ENCODE assay signal across 8 cellular contexts in genomic region chr13:48977973-48978372, GRCh38. TPM values are rescaled to one million over a fixed set of nuclear protein-coding genes. Genes with fewer than 3 reads are reported as not detected.
A peak's percentile ranks its signal among the peaks of the same experiment; 100 is the strongest.
DNase-seq lines count a peak whose midpoint lies in the region; ATAC-seq, FAIRE-seq and TF ChIP-seq lines count a peak whose summit lies in the region.

No MANE protein-coding gene starts in this region.

- peaks cover 20% of the 10 kb centered on the region for H3K9me3 Mint-ChIP-seq in activated CD4-positive, alpha-beta T cell treated with anti-CD3 and anti-CD28 coated beads for 36 hours (ENCODE audit: low read depth)

- H3K27ac Mint-ChIP-seq in activated CD4-positive, alpha-beta T cell treated with anti-CD3 and anti-CD28 coated beads for 36 hours, result no peak overlapping the region

- TF ChIP-seq CTCF in fibroblast of mammary gland (conservative IDR thresholded peaks at IDR 0.05; ENCODE audit: control insufficient read depth, insufficient read depth, low read depth, low read length) (no peak), spleen (IDR thresholded peaks at IDR 0.05 in 8 of 11, conservative IDR thresholded peaks at IDR 0.05 in 3 of 11) (no peak), uterus (IDR thresholded peaks at IDR 0.05) (no peak)

- ATAC-seq in activated CD4-positive, alpha-beta T cell treated with anti-CD3 and anti-CD28 coated beads for 36 hours, result no peak
- no peak for ATAC-seq in GM19351 (IDR thresholded peaks at IDR 0.05; ENCODE audit: unreplicated experiment)
- ATAC-seq in HG03097 (IDR thresholded peaks at IDR 0.05; ENCODE audit: low FRiP score, unreplicated experiment), result no peak

- peak; percentile 64 for FAIRE-seq in RCC 7860 (lab: Jason Lieb, UNC)

- peak overlapping the region; percentile 91 for H3K4me3 Mint-ChIP-seq in activated CD4-positive, alpha-beta T cell treated with anti-CD3 and anti-CD28 coated beads for 36 hours

- H3K4me1 ChIP-seq in spleen (peaks cover 26 to 74% (median 51%) of the 10 kb centered on the region in 6 donors), uterus (no peaks in the 10 kb centered on the region)

- CTCF ChIA-PET in activated CD4-positive, alpha-beta T cell treated with anti-CD3 and anti-CD28 coated beads for 36 hours (lab: Charles Lee), result no interaction called here

- peak overlapping the region in 5 of 8 donors; percentile 99 to 100 (median 100) for H3K27ac ChIP-seq in spleen
- H3K27ac ChIP-seq in uterus, result peak overlapping the region in 1 of 2 donors; percentile 99

- no peak for DNase-seq in activated CD4-positive, alpha-beta T cell treated with anti-CD3 and anti-CD28 coated beads for 36 hours
- DNase-seq in activated CD4-positive, alpha-beta T cell treated with anti-CD3 and anti-CD28 coated beads, Interleukin-2, amount 50 U/mL, for 48 hours, result no peak
- DNase-seq in RCC 7860 (ENCODE audit: low spot score), result no peak
- DNase-seq in fibroblast of mammary gland (ENCODE audit: low read depth), result peak; percentile 55
- DNase-seq in spleen, result no peak
- no peak for DNase-seq in uterus

- 60 to 71% (median 64%) methylated on average over 3 of the region's 3 CpGs for WGBS in spleen, 5 donors

- POLR2A ChIA-PET in activated CD4-positive, alpha-beta T cell treated with anti-CD3 and anti-CD28 coated beads for 36 hours (lab: Charles Lee), result interaction anchor here (0.6 kb wide), 1 partner anchor 676 kb away, joined by 3 read pairs; no protein-coding TSS in a partner anchor

- TF ChIP-seq POLR2A in spleen (IDR thresholded peaks at IDR 0.05), result no peak
- no peak for TF ChIP-seq POLR2A in uterus (IDR thresholded peaks at IDR 0.05)

- H3K27me3 ChIP-seq in spleen (replicated peaks in 1 of 7), result no peaks in the 10 kb centered on the region
- no peaks in the 10 kb centered on the region for H3K27me3 ChIP-seq in uterus

- intact Hi-C loops in activated CD4-positive, alpha-beta T cell treated with anti-CD3 and anti-CD28 coated beads for 36 hours (cut with DNase I, micrococcal nuclease), result loop anchor here (1.0 to 10.0 kb wide), 16 partner anchors 44 to 941 kb away; partner anchors contain the start of genes CAB39L (in 1 of the 2), CDADC1 (in 1 of the 2), CYSLTR2 (in 1 of the 2) and ITM2B (in 1 of the 2)
- intact Hi-C loops in spleen (cut with DNase I; ENCODE audit: low total_unique reads) (no loop called here), uterus (cut with DNase I; ENCODE audit: low total_unique reads) (no loop called here)

- H3K36me3 ChIP-seq in spleen (no peaks in the 10 kb centered on the region), uterus (no peaks in the 10 kb centered on the region)

- peaks cover 24% of the 10 kb centered on the region for H3K36me3 Mint-ChIP-seq in activated CD4-positive, alpha-beta T cell treated with anti-CD3 and anti-CD28 coated beads for 36 hours (ENCODE audit: low read depth)

- H3K4me3 ChIP-seq in fibroblast of mammary gland (ENCODE audit: control insufficient read depth, low read depth, low read length), result peak overlapping the region; percentile 79
- peak overlapping the region in 5 of 8 donors; percentile 69 to 86 (median 77) for H3K4me3 ChIP-seq in spleen
- no peak overlapping the region for H3K4me3 ChIP-seq in uterus

- H3K9me3 ChIP-seq in spleen (peaks cover 0 to 19% (median 17%) of the 10 kb centered on the region in 8 donors), uterus (no peaks in the 10 kb centered on the region)

- peaks cover 47% of the 10 kb centered on the region for H3K4me1 Mint-ChIP-seq in activated CD4-positive, alpha-beta T cell treated with anti-CD3 and anti-CD28 coated beads for 36 hours

- no peaks in the 10 kb centered on the region for H3K27me3 Mint-ChIP-seq in activated CD4-positive, alpha-beta T cell treated with anti-CD3 and anti-CD28 coated beads for 36 hours

RNA-seq across cellular contexts. Expression of gene FNDC3A, which starts 2.3 kb away (rescaled TPM):
- total RNA-seq in activated CD4-positive, alpha-beta T cell treated with anti-CD3 and anti-CD28 coated beads for 36 hours, result 10 to 100 TPM; 20.8 to 26.9 TPM
- total RNA-seq in spleen (10 to 100 TPM; 45.3 to 83.7 (median 56.5) TPM), uterus (100 to 1,000 TPM in 1 of 4 donors, 10 to 100 TPM in 3; 31.3 to 129 (median 69.9) TPM)
- polyA plus RNA-seq in spleen, result 10 to 100 TPM; 11.2 to 16.1 (median 13.3) TPM

Comparison
In these comparisons a context has a peak if more than half of its experiments do, and no peak if none do; other contexts are left out.
1. H3K4me3 ChIP-seq: peak in fibroblast of mammary gland (single experiment) and spleen (5 of 8); none in uterus (0 of 2).
2. intact Hi-C loops: an anchor here in activated CD4-positive, alpha-beta T cell treated with anti-CD3 and anti-CD28 coated beads for 36 hours (1.0 to 10.0 kb wide); none called in spleen and uterus.